In the genomic region with DNA sequence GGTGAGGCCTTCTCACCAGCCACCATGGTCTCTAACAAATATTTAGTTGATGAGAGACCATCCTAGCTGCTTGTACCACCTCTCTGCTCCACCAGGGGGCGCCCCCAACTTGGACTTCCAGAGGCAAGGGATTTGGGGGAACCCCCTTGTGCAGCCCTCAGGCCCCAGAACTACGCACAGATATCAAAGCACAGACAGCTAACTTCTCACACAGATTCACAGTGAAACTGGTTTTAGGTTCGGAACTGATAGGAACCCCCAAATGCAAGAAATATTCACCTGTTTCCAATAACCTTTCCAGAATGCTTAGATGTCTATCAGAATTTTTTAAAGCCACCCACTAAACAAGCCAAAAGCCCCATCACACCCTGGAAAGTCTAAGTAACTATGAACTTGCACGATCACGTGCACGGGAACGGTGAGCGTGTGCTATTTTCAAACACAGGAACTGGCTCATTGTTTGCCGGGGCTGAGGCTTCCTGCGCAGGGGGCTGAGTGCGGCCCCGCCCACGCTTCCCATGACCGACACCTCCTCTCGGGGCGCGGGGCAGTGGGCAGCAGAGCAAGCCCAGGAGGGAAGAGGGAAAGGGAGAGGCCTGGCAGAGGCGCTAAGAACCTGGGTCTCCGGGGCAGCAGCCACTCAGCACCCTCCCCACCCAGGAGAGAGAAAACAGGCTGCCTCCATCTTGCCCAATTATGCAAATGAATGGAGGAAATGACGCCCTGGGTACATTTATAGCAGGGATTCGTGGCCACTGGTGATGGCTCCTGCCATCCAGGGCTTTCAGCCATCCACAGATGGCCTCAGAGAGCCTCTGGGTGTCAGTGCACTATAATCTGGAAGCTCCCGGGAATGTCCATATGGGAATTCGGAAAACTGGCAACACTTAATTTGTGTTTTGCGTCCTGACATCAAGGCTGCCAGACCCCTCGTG, we compare ENCODE assay signal across 8 cellular contexts.
DNase-seq lines count a peak whose midpoint lies in the region; ATAC-seq and TF ChIP-seq lines count a peak whose summit lies in the region.

No MANE protein-coding gene starts in this region.

- 0 out of 2 replicates have a peak, but pooled peaks cover 4% of the 10 kb centered on the region for H4K20me1 ChIP-seq in BLaER1

- H3K4me1 ChIP-seq in BLaER1, result peaks cover 60% of the 10 kb centered on the region
- H3K4me1 ChIP-seq in mesodermal cell (ENCODE audit: control insufficient read depth, insufficient read depth, low read length, poor library complexity, severe bottlenecking), result no peaks in the 10 kb centered on the region

- 72 to 77% methylated on average over 14 to 22 of the region's 25 CpGs for WGBS in mesodermal cell (ENCODE audit: insufficient coverage in 2 of 2), 2 experiments

- POLR2A ChIA-PET in activated CD8-positive, alpha-beta T cell treated with anti-CD3 and anti-CD28 coated beads for 36 hours (lab: Charles Lee), result interaction anchor here (0.5 to 10.5 kb wide), 25 partner anchors 13 to 185 kb away, joined by 3 to 137 read pairs (median 4); partner anchors contain the start of gene CCDC88C

- ATAC-seq in GM19043 (IDR thresholded peaks at IDR 0.05; ENCODE audit: low read depth, unreplicated experiment) (peak; percentile 64), HG03280 (IDR thresholded peaks at IDR 0.05; ENCODE audit: unreplicated experiment) (peak; percentile 64)
- ATAC-seq in activated CD8-positive, alpha-beta T cell treated with anti-CD3 and anti-CD28 coated beads for 36 hours, result peak; percentile 80

- intact Hi-C loops in activated CD8-positive, alpha-beta T cell treated with anti-CD3 and anti-CD28 coated beads for 36 hours (cut with micrococcal nuclease), result loop anchor here (1.0 to 5.0 kb wide), 2 partner anchors 43 to 95 kb away; no protein-coding TSS in a partner anchor

- H3K27me3 Mint-ChIP-seq in activated CD8-positive, alpha-beta T cell treated with anti-CD3 and anti-CD28 coated beads for 36 hours, result no peaks in the 10 kb centered on the region

- no peaks in the 10 kb centered on the region for H3K27me3 ChIP-seq in BLaER1

- TF ChIP-seq CTCF in activated CD8-positive, alpha-beta T cell treated with anti-CD3 and anti-CD28 coated beads for 36 hours (IDR thresholded peaks at IDR 0.05), result peak; percentile 95

- H3K27ac ChIP-seq in BLaER1, result peak overlapping the region; percentile 92
- peak overlapping the region; percentile 46 for H3K27ac ChIP-seq in mesodermal cell (ENCODE audit: low read depth, low read length, severe bottlenecking)

- peak overlapping the region; percentile 81 for H3K9ac ChIP-seq in BLaER1

- peak; percentile 90 for DNase-seq in NCI-H69 (lab: John Stamatoyannopoulos, UW)
- peak; percentile 99 for DNase-seq in activated CD8-positive, alpha-beta T cell treated with anti-CD3 and anti-CD28 coated beads for 36 hours
- DNase-seq in effector CD8-positive, alpha-beta T cell (lab: John Stamatoyannopoulos, UW), result peak; percentile 97
- peak; percentile 82 to 87 for DNase-seq in stimulated activated CD8-positive, alpha-beta memory T cell treated with anti-CD3 and anti-CD28 coated beads, Interleukin-15, amount 100 ng/mL, for 48 hours (ENCODE audit: low read depth in 2 of 2)

- H3K36me3 Mint-ChIP-seq in activated CD8-positive, alpha-beta T cell treated with anti-CD3 and anti-CD28 coated beads for 36 hours (ENCODE audit: low read depth), result peaks cover 69% of the 10 kb centered on the region

- H3K9me3 Mint-ChIP-seq in activated CD8-positive, alpha-beta T cell treated with anti-CD3 and anti-CD28 coated beads for 36 hours, result no peaks in the 10 kb centered on the region

- peaks cover 93% of the 10 kb centered on the region for H3K36me3 ChIP-seq in BLaER1
- peaks cover 8% of the 10 kb centered on the region for H3K36me3 ChIP-seq in mesodermal cell (ENCODE audit: control insufficient read depth, insufficient read depth, low read length)

- H3K4me1 Mint-ChIP-seq in activated CD8-positive, alpha-beta T cell treated with anti-CD3 and anti-CD28 coated beads for 36 hours (ENCODE audit: low read depth), result peaks cover 86% of the 10 kb centered on the region

- CTCF ChIA-PET in activated CD8-positive, alpha-beta T cell treated with anti-CD3 and anti-CD28 coated beads for 36 hours (lab: Charles Lee), result interaction anchor here (0.7 to 13.8 kb wide), 36 partner anchors 11 to 185 kb away, joined by 3 to 183 read pairs (median 4); partner anchors contain the start of genes CCDC88C and PPP4R3A

- H3K4me2 ChIP-seq in BLaER1, result peak overlapping the region; percentile 96

- H3K4me3 ChIP-seq in BLaER1, result peak overlapping the region; percentile 64
- no peak overlapping the region for H3K4me3 ChIP-seq in mesodermal cell (ENCODE audit: extremely low read depth, insufficient read depth, low read length, poor library complexity, severe bottlenecking)

- H3K27ac Mint-ChIP-seq in activated CD8-positive, alpha-beta T cell treated with anti-CD3 and anti-CD28 coated beads for 36 hours, result peak overlapping the region; percentile 100

- H3K9me3 ChIP-seq in BLaER1, result no peaks in the 10 kb centered on the region
- H3K9me3 ChIP-seq in mesodermal cell (ENCODE audit: control insufficient read depth, low read length), result no peaks in the 10 kb centered on the region

- peak overlapping the region; percentile 79 for H3K4me3 Mint-ChIP-seq in activated CD8-positive, alpha-beta T cell treated with anti-CD3 and anti-CD28 coated beads for 36 hours
